16 cellular contexts compared by ENCODE assay signal in the genomic region with DNA sequence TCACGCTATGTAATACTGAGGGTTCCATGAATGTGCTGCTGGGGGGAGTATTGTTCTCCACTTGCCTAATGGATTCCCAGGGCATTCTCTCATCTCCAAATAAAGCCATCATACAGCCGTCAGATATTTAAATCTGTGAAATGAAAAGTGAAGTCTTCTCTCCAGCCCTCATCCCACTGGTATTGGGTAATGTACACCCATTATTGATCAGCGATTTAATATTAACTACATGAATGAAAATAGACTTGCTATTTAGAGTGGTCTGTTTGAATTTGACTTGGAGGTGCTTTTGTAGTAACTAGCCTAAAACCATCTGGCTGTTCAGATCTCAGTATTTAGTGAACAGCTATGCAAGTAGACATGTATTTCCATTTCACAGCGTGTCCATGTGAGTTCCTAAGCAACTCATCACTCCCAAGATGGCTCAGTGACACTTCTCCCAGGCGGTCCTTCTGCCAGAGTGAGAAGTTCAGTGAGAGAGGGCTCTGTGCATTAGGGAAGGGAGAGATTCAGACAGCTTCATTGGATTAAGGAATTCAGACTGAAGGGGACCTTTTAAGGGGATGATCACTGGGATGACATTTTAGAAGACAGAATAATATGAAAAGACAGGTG.
DNase-seq lines count a peak whose midpoint lies in the region; ATAC-seq, FAIRE-seq and TF ChIP-seq lines count a peak whose summit lies in the region.
"Had no signal": no experiment of that assay in that cellular context is flagged by ENCODE, and none has a peak within 500 bp of the region (broad histone marks: within the 10 kb centered on the region; RNA-seq: fewer than 3 reads in every experiment).

No MANE protein-coding gene starts in this region.

- H3K27ac Mint-ChIP-seq in natural killer cell: peak overlapping the region; percentile 83 to 89
- H3K27ac Mint-ChIP-seq in chondrocyte (ENCODE audit: unreplicated experiment): no peak overlapping the region
- H3K27ac Mint-ChIP-seq: CD4-positive, alpha-beta T cell had no signal

- H3K9me3 Mint-ChIP-seq in natural killer cell: no peaks in the 10 kb centered on the region
- no peaks in the 10 kb centered on the region for H3K9me3 Mint-ChIP-seq in chondrocyte (ENCODE audit: low read depth)
- H3K9me3 Mint-ChIP-seq: CD4-positive, alpha-beta T cell; H9 had no signal

- H3K27ac ChIP-seq in liver (ENCODE audit: low read depth in 1 of 2, low read length in 2 of 2): no peak overlapping the region
- H3K27ac ChIP-seq in HepG2 (ENCODE audit: extremely low read length, insufficient read depth, low read length): no peak overlapping the region
- H3K27ac ChIP-seq in colonic mucosa: peak overlapping the region; percentile 52
- H3K27ac ChIP-seq in tibial nerve: no peak overlapping the region
- H3K27ac ChIP-seq: HL-60 had no signal

- CTCF ChIA-PET in HepG2 (lab: Yijun Ruan, JAX; ENCODE audit: low intra/inter-chr PET ratio, low total read pairs): no interaction called here

- no peaks in the 10 kb centered on the region for H3K9me3 ChIP-seq in liver (ENCODE audit: control insufficient read depth in 4 of 4, low read length in 3 of 4)
- no peaks in the 10 kb centered on the region for H3K9me3 ChIP-seq in HepG2 (ENCODE audit: low read length)
- H3K9me3 ChIP-seq in colonic mucosa: no peaks in the 10 kb centered on the region
- no peaks in the 10 kb centered on the region for H3K9me3 ChIP-seq in tibial nerve

- ATAC-seq in HepG2: no peak
- no peak for ATAC-seq in natural killer cell
- ATAC-seq: PC-3 had no signal

- no peaks in the 10 kb centered on the region for H3K36me3 ChIP-seq in liver (ENCODE audit: control insufficient read depth in 4 of 4, insufficient read depth in 3 of 4, low read depth in 1 of 4, low read length in 3 of 4)
- 0 out of 5 replicates have a peak, but pooled peaks cover 0 to 2% of the 10 kb centered on the region in 2 experiments for H3K36me3 ChIP-seq in HepG2 (replicated peaks in 1 of 2; ENCODE audit: control insufficient read depth in 1 of 2, insufficient read depth in 2 of 2, low read length in 2 of 2)
- H3K36me3 ChIP-seq in colonic mucosa: no peaks in the 10 kb centered on the region
- H3K36me3 ChIP-seq in tibial nerve: peaks cover 0 to under 1% (median 0%) of the 10 kb centered on the region in 3 donors

- no TSS peak for BruUV-seq in HepG2 (replicated peaks; lab: Mats Ljungman, UMichigan)

- H3K9ac ChIP-seq in liver (ENCODE audit: low read depth in 1 of 2, low read length in 2 of 2) (no peak overlapping the region), HepG2 (ENCODE audit: insufficient read depth, low read depth, low read length) (no peak overlapping the region), colonic mucosa (ENCODE audit: low read depth in 2 of 2, low read length in 2 of 2) (no peak overlapping the region)

- H2AFZ ChIP-seq in HepG2 (ENCODE audit: low read length): no peak overlapping the region

- H3K27me3 ChIP-seq in liver (ENCODE audit: control insufficient read depth in 4 of 4, insufficient read depth in 4 of 4, low read length in 3 of 4) (no peaks in the 10 kb centered on the region), HepG2 (ENCODE audit: control insufficient read depth in 1 of 2, insufficient read depth in 2 of 2, low read length in 2 of 2) (no peaks in the 10 kb centered on the region), colonic mucosa (no peaks in the 10 kb centered on the region), tibial nerve (no peaks in the 10 kb centered on the region)

- H3K4me3 ChIP-seq in liver (ENCODE audit: low read depth in 1 of 3, low read length in 3 of 3) (peak overlapping the region in 2 of 3 donors; percentile 23 to 46), HepG2 (replicated peaks in 1 of 3; ENCODE audit: insufficient read depth in 1 of 3, low read depth in 2 of 3, low read length in 3 of 3) (no peak overlapping the region), colonic mucosa (no peak overlapping the region), tibial nerve (no peak overlapping the region)

- intact Hi-C loops in HepG2 (cut with micrococcal nuclease; ENCODE audit: unreplicated experiment): no loop called here
- intact Hi-C loops in colonic mucosa (cut with DNase I): loop anchor here (2.0 kb wide), 1 partner anchor 13 kb away; no protein-coding TSS in a partner anchor
- intact Hi-C loops in natural killer cell (cut with micrococcal nuclease): loop anchor here (1.0 to 10.0 kb wide), 5 partner anchors 16 to 569 kb away; a partner anchor contains a TSS

- TF ChIP-seq RAD21 in liver (IDR thresholded peaks at IDR 0.05): no peak
- TF ChIP-seq RAD21 in HepG2 (CRISPR knock-in tag; IDR thresholded peaks at IDR 0.05): no peak

- H3K4me3 Mint-ChIP-seq in natural killer cell: peak overlapping the region; percentile 61
- H3K4me3 Mint-ChIP-seq in chondrocyte (ENCODE audit: unreplicated experiment): no peak overlapping the region
- H3K4me3 Mint-ChIP-seq: CD4-positive, alpha-beta T cell; H9 had no signal

- peaks cover 1 to 35% (median 25%) of the 10 kb centered on the region in 4 donors for H3K4me1 ChIP-seq in liver (ENCODE audit: control insufficient read depth in 4 of 4, insufficient read depth in 4 of 4, low read length in 3 of 4)
- H3K4me1 ChIP-seq in HepG2 (ENCODE audit: insufficient read depth, low read length): no peaks in the 10 kb centered on the region
- H3K4me1 ChIP-seq in colonic mucosa: peaks cover 11% of the 10 kb centered on the region
- H3K4me1 ChIP-seq in tibial nerve: peaks cover 0 to 42% (median 12%) of the 10 kb centered on the region in 4 donors

- H3K4me2 ChIP-seq in HepG2 (ENCODE audit: low read depth, low read length): no peak overlapping the region

- in situ Hi-C loops in HepG2 (cut with HindIII; ENCODE audit: extremely low pct_ligation_motif_present, low pct_unique_long_range_greater_than_20kb): no loop called here

- whole genome bisulfite sequencing in liver: 55% methylated on average over 5 of the region's 5 CpGs
- 78% methylated on average over 5 of the region's 5 CpGs for WGBS in HepG2 (ENCODE audit: low lambda C conversion rate)
- 91 to 96% methylated on average over 5 of the region's 5 CpGs for WGBS in tibial nerve, 2 donors

- H3K79me2 ChIP-seq in HepG2 (ENCODE audit: insufficient read depth, low read length): no peaks in the 10 kb centered on the region

- no peaks in the 10 kb centered on the region for H3K36me3 Mint-ChIP-seq in natural killer cell
- peaks cover 6% of the 10 kb centered on the region for H3K36me3 Mint-ChIP-seq in chondrocyte (ENCODE audit: low read depth)

- H4K20me1 ChIP-seq in HepG2 (ENCODE audit: insufficient read depth, low read length): no peaks in the 10 kb centered on the region

- POLR2A ChIA-PET in HepG2 (lab: Yijun Ruan, JAX): no interaction called here

- no peak for TF ChIP-seq CTCF in liver (IDR thresholded peaks at IDR 0.05; ENCODE audit: low read depth, low read length, missing input control)
- TF ChIP-seq CTCF in HepG2 (CRISPR knock-in tag; IDR thresholded peaks at IDR 0.05): no peak
- no peak for TF ChIP-seq CTCF in colonic mucosa (IDR thresholded peaks at IDR 0.05)
- no peak for TF ChIP-seq CTCF in natural killer cell (IDR thresholded peaks at IDR 0.05)
- TF ChIP-seq CTCF in chondrocyte (IDR thresholded peaks at IDR 0.05): no peak
- TF ChIP-seq CTCF in tibial nerve (IDR thresholded peaks at IDR 0.05): no peak

- no peak for FAIRE-seq in HepG2 (lab: Jason Lieb, UNC)
- FAIRE-seq: HTR-8/SVneo had no signal

- DNase-seq in HepG2 (ENCODE audit: low spot score) (no peak), colonic mucosa (no peak), natural killer cell (no peak), NCI-H446 (lab: John Stamatoyannopoulos, UW) (no peak), chondrocyte (ENCODE audit: low spot score) (no peak), tibial nerve (ENCODE audit: low spot score in 2 of 2) (no peak)
- DNase-seq: CD4-positive, alpha-beta T cell; DMS79; H9; NCI-H1105 treated with DMSO at 0.1 percent for 48 hours; NCI-H1694 treated with DMSO at 0.1 percent for 48 hours; NCI-H69; PC-3 had no signal

- TF ChIP-seq POLR2A in HepG2 (IDR thresholded peaks at IDR 0.05; ENCODE audit: insufficient read depth in 1 of 2, low read depth in 2 of 2, low read length in 2 of 2): no peak
- TF ChIP-seq POLR2A in tibial nerve (IDR thresholded peaks at IDR 0.05): no peak

- TF ChIP-seq EP300 in HepG2 (IDR thresholded peaks at IDR 0.05; ENCODE audit: low read depth in 2 of 2, low read length in 2 of 2) (no peak), HepG2 (CRISPR knock-in tag; IDR thresholded peaks at IDR 0.05; ENCODE audit: borderline replicate concordance) (no peak), tibial nerve (IDR thresholded peaks at IDR 0.05) (no peak)

- H3K27me3 Mint-ChIP-seq in natural killer cell (ENCODE audit: low read depth in 2 of 2): peaks cover 3 to 8% of the 10 kb centered on the region in 2 donors
- H3K27me3 Mint-ChIP-seq in chondrocyte (ENCODE audit: low read depth): no peaks in the 10 kb centered on the region

- H3K4me1 Mint-ChIP-seq in natural killer cell (peaks cover 46 to 54% of the 10 kb centered on the region in 2 donors), chondrocyte (ENCODE audit: low read depth) (peaks cover 22% of the 10 kb centered on the region)

TF ChIP-seq in liver, 16 proteins besides CTCF, POLR2A, EP300 and RAD21 (continues in another document):
- TF ChIP-seq NR2F2 (IDR thresholded peaks at IDR 0.05) (no peak), TAF1 (conservative IDR thresholded peaks at IDR 0.05) (no peak), HNF4G (IDR thresholded peaks at IDR 0.05) (no peak), JUND (IDR thresholded peaks at IDR 0.05) (no peak), HNF4A (conservative IDR thresholded peaks at IDR 0.05) (peak in 1 of 2 donors; percentile 19), GABPA (IDR thresholded peaks at IDR 0.05 in 1 of 2, conservative IDR thresholded peaks at IDR 0.05 in 1 of 2) (no peak)

TF ChIP-seq in HepG2, 621 proteins besides CTCF, POLR2A, EP300 and RAD21 (continues in another document):
- no peak for TF ChIP-seq SNRNP70 (IDR thresholded peaks at IDR 0.05; ENCODE audit: low read depth, low read length)
- TF ChIP-seq ZNF296 (CRISPR knock-in tag; conservative IDR thresholded peaks at IDR 0.05): no peak
- TF ChIP-seq, protein P1, sequence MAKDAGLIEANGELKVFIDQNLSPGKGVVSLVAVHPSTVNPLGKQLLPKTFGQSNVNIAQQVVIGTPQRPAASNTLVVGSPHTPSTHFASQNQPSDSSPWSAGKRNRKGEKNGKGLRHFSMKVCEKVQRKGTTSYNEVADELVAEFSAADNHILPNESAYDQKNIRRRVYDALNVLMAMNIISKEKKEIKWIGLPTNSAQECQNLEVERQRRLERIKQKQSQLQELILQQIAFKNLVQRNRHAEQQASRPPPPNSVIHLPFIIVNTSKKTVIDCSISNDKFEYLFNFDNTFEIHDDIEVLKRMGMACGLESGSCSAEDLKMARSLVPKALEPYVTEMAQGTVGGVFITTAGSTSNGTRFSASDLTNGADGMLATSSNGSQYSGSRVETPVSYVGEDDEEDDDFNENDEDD (CRISPR knock-in tag; IDR thresholded peaks at IDR 0.05; ENCODE audit: borderline replicate concordance): no peak
- no peak for TF ChIP-seq GFI1 (CRISPR knock-in tag; IDR thresholded peaks at IDR 0.05; ENCODE audit: borderline replicate concordance)
- TF ChIP-seq ZNF749 (CRISPR knock-in tag; IDR thresholded peaks at IDR 0.05; ENCODE audit: borderline replicate concordance): no peak
- TF ChIP-seq, protein P2, sequence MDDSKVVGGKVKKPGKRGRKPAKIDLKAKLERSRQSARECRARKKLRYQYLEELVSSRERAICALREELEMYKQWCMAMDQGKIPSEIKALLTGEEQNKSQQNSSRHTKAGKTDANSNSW (CRISPR knock-in tag; IDR thresholded peaks at IDR 0.05; ENCODE audit: borderline replicate concordance): no peak

Comparison
In these comparisons a context has a peak if more than half of its experiments do, and no peak if none do; other contexts are left out.
1. H3K4me3 ChIP-seq: peak in liver (2 of 3); none in HepG2 (0 of 3), colonic mucosa (single experiment) and tibial nerve (0 of 4).